In the genomic region with DNA sequence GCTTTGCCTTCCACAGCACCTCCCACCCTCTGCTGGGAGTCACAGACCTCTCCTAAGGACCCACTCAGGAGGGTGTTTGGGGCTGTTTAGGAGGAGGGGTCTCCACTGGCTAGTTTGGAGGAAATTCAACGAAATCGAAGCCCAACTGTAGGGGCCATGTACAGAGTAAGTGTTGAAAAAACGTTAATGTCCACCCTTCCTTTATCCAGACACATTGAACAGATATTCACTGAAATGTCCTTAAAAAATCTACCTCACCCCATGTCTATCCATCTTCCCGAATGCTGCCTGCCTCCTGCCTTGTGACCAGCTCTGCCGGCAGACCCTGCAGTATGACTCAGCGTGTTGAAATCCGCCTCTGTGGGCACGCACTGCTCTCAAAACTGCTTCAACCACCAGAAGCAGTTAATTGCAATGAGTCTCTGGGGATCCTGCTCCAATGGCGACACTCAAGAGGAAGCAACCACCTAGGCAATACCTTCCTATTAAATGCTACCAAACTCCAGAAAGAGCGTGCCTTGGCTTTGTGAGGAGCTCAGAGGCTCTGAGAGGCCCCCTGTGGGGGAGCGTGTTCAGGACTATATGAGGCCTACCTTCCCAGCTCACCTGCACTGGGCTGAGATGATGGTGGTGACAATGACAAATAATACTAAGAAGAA, we compare ENCODE assay signal across 1 cellular context.
TF ChIP-seq lines count a peak whose summit lies in the region.

No MANE protein-coding gene starts in this region.

TF ChIP-seq in K562, 482 proteins besides CTCF, POLR2A, EP300 and RAD21 (continued from another document and continues in another):
- TF ChIP-seq HCFC1 (IDR thresholded peaks at IDR 0.05; ENCODE audit: low read depth, low read length) (0 out of 2 replicates have a peak, but pooled peaks have one; percentile 10), MCM7 (IDR thresholded peaks at IDR 0.05) (no peak), ZBTB7A (IDR thresholded peaks at IDR 0.05; ENCODE audit: borderline replicate concordance, control insufficient read depth, low read depth, low read length) (peak; percentile 60; the same call in 1 of the 2 replicates), CXXC5 (CRISPR knock-in tag; IDR thresholded peaks at IDR 0.05) (peak; percentile 85), MECOM (CRISPR knock-in tag; IDR thresholded peaks at IDR 0.05) (peak; percentile 72), ZNF583 (CRISPR knock-in tag; IDR thresholded peaks at IDR 0.05) (peak; percentile 88), ZNF830 (CRISPR knock-in tag; IDR thresholded peaks at IDR 0.05) (peak; percentile 51; the same call in 1 of the 2 replicates), ZNF696 (CRISPR knock-in tag; conservative IDR thresholded peaks at IDR 0.05) (no peak), ZC3H8 (IDR thresholded peaks at IDR 0.05) (no peak), ZFPM2 (CRISPR knock-in tag; IDR thresholded peaks at IDR 0.05) (no peak), KDM1A (IDR thresholded peaks at IDR 0.05) (no peak), JUN (IDR thresholded peaks at IDR 0.05; ENCODE audit: borderline replicate concordance, low read depth, low read length) (peak; percentile 75; the same call in 1 of the 2 replicates), JUN (CRISPR knock-in tag; IDR thresholded peaks at IDR 0.05; ENCODE audit: borderline replicate concordance) (no peak), DDX20 (tag; IDR thresholded peaks at IDR 0.05; ENCODE audit: low read depth) (peak; percentile 56; the same call in 1 of the 2 replicates), NCOA6 (IDR thresholded peaks at IDR 0.05) (no peak), BDP1 (IDR thresholded peaks at IDR 0.05; ENCODE audit: insufficient read depth, insufficient read length) (no peak), KLF6 (CRISPR knock-in tag; IDR thresholded peaks at IDR 0.05; ENCODE audit: borderline replicate concordance) (peak; percentile 10; the same call in 1 of the 2 replicates), CBFA2T2 (conservative IDR thresholded peaks at IDR 0.05) (no peak), ZNF282 (CRISPR knock-in tag; IDR thresholded peaks at IDR 0.05) (no peak), BCOR (IDR thresholded peaks at IDR 0.05) (no peak), HDGF (IDR thresholded peaks at IDR 0.05) (no peak; the same call in 1 of the 2 replicates), SPI1 (IDR thresholded peaks at IDR 0.05; ENCODE audit: borderline replicate concordance, low read depth, low read length) (no peak), YY1 (IDR thresholded peaks at IDR 0.05; ENCODE audit: borderline replicate concordance in 1 of 3, control insufficient read depth in 1 of 3, extremely low read depth in 1 of 3, insufficient read depth in 3 of 3, insufficient read length in 1 of 3, insufficient replicate concordance in 2 of 3, low read depth in 1 of 3, low read length in 2 of 3) (peak in 1 of 3 experiments; percentile 60), L3MBTL2 (IDR thresholded peaks at IDR 0.05) (peak; percentile 74), CREM (IDR thresholded peaks at IDR 0.05; ENCODE audit: low read depth) (peak; percentile 10; the same call in 1 of the 2 replicates), TAF15 (IDR thresholded peaks at IDR 0.05; ENCODE audit: low read depth, low read length) (no peak), MAFK (IDR thresholded peaks at IDR 0.05; ENCODE audit: low read length) (peak; percentile 86), DACH1 (IDR thresholded peaks at IDR 0.05; ENCODE audit: partially characterized antibody) (no peak), CTBP1 (IDR thresholded peaks at IDR 0.05; ENCODE audit: borderline replicate concordance) (peak; percentile 55; the same call in 1 of the 2 replicates), ZKSCAN1 (IDR thresholded peaks at IDR 0.05; ENCODE audit: low read depth, low read length) (no peak), CBX2 (IDR thresholded peaks at IDR 0.05; ENCODE audit: insufficient read depth, low read length, poor library complexity, severe bottlenecking) (no peak), SP1 (CRISPR knock-in tag; IDR thresholded peaks at IDR 0.05) (0 out of 2 replicates have a peak, but pooled peaks have one; percentile 2), MAFG (tag; conservative IDR thresholded peaks at IDR 0.05) (peak; percentile 90)
- TF ChIP-seq, protein P1, sequence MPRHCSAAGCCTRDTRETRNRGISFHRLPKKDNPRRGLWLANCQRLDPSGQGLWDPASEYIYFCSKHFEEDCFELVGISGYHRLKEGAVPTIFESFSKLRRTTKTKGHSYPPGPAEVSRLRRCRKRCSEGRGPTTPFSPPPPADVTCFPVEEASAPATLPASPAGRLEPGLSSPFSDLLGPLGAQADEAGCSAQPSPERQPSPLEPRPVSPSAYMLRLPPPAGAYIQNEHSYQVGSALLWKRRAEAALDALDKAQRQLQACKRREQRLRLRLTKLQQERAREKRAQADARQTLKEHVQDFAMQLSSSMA (CRISPR knock-in tag; IDR thresholded peaks at IDR 0.05): 0 out of 2 replicates have a peak, but pooled peaks have one; percentile 22
- TF ChIP-seq, protein P2, sequence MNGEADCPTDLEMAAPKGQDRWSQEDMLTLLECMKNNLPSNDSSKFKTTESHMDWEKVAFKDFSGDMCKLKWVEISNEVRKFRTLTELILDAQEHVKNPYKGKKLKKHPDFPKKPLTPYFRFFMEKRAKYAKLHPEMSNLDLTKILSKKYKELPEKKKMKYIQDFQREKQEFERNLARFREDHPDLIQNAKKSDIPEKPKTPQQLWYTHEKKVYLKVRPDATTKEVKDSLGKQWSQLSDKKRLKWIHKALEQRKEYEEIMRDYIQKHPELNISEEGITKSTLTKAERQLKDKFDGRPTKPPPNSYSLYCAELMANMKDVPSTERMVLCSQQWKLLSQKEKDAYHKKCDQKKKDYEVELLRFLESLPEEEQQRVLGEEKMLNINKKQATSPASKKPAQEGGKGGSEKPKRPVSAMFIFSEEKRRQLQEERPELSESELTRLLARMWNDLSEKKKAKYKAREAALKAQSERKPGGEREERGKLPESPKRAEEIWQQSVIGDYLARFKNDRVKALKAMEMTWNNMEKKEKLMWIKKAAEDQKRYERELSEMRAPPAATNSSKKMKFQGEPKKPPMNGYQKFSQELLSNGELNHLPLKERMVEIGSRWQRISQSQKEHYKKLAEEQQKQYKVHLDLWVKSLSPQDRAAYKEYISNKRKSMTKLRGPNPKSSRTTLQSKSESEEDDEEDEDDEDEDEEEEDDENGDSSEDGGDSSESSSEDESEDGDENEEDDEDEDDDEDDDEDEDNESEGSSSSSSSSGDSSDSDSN (IDR thresholded peaks at IDR 0.05; ENCODE audit: borderline replicate concordance in 1 of 2, low read depth in 2 of 2, low read length in 2 of 2): no peak
- TF ChIP-seq, protein P3, sequence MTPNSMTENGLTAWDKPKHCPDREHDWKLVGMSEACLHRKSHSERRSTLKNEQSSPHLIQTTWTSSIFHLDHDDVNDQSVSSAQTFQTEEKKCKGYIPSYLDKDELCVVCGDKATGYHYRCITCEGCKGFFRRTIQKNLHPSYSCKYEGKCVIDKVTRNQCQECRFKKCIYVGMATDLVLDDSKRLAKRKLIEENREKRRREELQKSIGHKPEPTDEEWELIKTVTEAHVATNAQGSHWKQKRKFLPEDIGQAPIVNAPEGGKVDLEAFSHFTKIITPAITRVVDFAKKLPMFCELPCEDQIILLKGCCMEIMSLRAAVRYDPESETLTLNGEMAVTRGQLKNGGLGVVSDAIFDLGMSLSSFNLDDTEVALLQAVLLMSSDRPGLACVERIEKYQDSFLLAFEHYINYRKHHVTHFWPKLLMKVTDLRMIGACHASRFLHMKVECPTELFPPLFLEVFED (CRISPR knock-in tag; conservative IDR thresholded peaks at IDR 0.05): no peak
- TF ChIP-seq, protein P4, sequence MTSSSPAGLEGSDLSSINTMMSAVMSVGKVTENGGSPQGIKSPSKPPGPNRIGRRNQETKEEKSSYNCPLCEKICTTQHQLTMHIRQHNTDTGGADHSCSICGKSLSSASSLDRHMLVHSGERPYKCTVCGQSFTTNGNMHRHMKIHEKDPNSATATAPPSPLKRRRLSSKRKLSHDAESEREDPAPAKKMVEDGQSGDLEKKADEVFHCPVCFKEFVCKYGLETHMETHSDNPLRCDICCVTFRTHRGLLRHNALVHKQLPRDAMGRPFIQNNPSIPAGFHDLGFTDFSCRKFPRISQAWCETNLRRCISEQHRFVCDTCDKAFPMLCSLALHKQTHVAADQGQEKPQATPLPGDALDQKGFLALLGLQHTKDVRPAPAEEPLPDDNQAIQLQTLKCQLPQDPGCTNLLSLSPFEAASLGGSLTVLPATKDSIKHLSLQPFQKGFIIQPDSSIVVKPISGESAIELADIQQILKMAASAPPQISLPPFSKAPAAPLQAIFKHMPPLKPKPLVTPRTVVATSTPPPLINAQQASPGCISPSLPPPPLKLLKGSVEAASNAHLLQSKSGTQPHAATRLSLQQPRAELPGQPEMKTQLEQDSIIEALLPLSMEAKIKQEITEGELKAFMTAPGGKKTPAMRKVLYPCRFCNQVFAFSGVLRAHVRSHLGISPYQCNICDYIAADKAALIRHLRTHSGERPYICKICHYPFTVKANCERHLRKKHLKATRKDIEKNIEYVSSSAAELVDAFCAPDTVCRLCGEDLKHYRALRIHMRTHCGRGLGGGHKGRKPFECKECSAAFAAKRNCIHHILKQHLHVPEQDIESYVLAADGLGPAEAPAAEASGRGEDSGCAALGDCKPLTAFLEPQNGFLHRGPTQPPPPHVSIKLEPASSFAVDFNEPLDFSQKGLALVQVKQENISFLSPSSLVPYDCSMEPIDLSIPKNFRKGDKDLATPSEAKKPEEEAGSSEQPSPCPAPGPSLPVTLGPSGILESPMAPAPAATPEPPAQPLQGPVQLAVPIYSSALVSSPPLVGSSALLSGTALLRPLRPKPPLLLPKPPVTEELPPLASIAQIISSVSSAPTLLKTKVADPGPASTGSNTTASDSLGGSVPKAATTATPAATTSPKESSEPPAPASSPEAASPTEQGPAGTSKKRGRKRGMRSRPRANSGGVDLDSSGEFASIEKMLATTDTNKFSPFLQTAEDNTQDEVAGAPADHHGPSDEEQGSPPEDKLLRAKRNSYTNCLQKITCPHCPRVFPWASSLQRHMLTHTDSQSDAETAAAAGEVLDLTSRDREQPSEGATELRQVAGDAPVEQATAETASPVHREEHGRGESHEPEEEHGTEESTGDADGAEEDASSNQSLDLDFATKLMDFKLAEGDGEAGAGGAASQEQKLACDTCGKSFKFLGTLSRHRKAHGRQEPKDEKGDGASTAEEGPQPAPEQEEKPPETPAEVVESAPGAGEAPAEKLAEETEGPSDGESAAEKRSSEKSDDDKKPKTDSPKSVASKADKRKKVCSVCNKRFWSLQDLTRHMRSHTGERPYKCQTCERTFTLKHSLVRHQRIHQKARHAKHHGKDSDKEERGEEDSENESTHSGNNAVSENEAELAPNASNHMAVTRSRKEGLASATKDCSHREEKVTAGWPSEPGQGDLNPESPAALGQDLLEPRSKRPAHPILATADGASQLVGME (CRISPR knock-in tag; IDR thresholded peaks at IDR 0.05): 0 out of 2 replicates have a peak, but pooled peaks have one; percentile 9
- TF ChIP-seq, protein P5, sequence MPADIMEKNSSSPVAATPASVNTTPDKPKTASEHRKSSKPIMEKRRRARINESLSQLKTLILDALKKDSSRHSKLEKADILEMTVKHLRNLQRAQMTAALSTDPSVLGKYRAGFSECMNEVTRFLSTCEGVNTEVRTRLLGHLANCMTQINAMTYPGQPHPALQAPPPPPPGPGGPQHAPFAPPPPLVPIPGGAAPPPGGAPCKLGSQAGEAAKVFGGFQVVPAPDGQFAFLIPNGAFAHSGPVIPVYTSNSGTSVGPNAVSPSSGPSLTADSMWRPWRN (IDR thresholded peaks at IDR 0.05; ENCODE audit: low read depth): 0 out of 2 replicates have a peak, but pooled peaks have one; percentile 4
- TF ChIP-seq, protein P6, sequence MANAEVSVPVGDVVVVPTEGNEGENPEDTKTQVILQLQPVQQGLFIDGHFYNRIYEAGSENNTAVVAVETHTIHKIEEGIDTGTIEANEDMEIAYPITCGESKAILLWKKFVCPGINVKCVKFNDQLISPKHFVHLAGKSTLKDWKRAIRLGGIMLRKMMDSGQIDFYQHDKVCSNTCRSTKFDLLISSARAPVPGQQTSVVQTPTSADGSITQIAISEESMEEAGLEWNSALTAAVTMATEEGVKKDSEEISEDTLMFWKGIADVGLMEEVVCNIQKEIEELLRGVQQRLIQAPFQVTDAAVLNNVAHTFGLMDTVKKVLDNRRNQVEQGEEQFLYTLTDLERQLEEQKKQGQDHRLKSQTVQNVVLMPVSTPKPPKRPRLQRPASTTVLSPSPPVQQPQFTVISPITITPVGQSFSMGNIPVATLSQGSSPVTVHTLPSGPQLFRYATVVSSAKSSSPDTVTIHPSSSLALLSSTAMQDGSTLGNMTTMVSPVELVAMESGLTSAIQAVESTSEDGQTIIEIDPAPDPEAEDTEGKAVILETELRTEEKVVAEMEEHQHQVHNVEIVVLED (CRISPR knock-in tag; IDR thresholded peaks at IDR 0.05): 0 out of 2 replicates have a peak, but pooled peaks have one; percentile 37
- TF ChIP-seq, protein P7, sequence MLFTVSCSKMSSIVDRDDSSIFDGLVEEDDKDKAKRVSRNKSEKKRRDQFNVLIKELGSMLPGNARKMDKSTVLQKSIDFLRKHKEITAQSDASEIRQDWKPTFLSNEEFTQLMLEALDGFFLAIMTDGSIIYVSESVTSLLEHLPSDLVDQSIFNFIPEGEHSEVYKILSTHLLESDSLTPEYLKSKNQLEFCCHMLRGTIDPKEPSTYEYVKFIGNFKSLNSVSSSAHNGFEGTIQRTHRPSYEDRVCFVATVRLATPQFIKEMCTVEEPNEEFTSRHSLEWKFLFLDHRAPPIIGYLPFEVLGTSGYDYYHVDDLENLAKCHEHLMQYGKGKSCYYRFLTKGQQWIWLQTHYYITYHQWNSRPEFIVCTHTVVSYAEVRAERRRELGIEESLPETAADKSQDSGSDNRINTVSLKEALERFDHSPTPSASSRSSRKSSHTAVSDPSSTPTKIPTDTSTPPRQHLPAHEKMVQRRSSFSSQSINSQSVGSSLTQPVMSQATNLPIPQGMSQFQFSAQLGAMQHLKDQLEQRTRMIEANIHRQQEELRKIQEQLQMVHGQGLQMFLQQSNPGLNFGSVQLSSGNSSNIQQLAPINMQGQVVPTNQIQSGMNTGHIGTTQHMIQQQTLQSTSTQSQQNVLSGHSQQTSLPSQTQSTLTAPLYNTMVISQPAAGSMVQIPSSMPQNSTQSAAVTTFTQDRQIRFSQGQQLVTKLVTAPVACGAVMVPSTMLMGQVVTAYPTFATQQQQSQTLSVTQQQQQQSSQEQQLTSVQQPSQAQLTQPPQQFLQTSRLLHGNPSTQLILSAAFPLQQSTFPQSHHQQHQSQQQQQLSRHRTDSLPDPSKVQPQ (CRISPR knock-in tag; IDR thresholded peaks at IDR 0.05; ENCODE audit: borderline replicate concordance): no peak
